ENCODE assay signal across 1 cellular context in the genomic region with DNA sequence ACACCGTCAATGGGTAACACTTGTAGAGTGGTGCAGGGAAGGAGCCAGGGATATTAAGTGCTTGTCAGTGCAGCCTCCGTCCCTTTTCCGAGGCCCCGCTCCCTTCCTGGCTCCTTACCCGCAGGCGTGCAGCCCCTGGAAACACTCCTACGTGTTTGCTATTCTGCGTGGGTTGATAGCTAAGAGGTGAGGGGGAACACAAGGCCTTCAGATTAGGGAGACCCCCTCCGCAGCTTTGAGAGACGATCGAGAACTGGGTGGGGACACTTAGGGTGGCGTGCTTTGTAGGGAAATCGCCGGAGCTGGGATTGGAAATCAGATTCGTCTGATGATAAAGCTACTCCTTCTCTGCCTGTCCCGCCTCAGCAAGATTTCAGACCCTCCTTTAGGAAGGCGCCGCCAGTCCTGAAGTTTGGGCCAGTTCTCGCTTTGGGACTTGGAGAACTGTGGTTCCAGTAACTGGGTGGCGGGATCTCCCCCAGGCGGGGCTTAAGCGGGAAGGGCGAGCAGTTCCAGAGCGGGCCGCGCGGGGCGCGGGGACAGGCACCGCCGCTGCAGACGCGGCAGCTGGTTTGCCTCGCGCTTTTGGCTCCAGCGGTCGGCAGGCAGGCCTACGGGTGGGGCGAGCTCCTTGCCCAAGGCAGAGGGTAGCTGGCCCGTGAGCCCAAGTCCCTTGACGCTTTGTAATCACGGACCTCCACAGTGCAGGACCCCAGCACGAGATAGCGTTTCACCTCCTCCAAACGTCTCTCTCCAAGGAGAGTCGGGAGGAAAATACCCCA.
TF ChIP-seq lines count a peak whose summit lies in the region.

No MANE protein-coding gene starts in this region.

TF ChIP-seq in HepG2, 621 proteins besides CTCF, POLR2A, EP300 and RAD21 (continued from another document and continues in another):
- TF ChIP-seq, protein P1, sequence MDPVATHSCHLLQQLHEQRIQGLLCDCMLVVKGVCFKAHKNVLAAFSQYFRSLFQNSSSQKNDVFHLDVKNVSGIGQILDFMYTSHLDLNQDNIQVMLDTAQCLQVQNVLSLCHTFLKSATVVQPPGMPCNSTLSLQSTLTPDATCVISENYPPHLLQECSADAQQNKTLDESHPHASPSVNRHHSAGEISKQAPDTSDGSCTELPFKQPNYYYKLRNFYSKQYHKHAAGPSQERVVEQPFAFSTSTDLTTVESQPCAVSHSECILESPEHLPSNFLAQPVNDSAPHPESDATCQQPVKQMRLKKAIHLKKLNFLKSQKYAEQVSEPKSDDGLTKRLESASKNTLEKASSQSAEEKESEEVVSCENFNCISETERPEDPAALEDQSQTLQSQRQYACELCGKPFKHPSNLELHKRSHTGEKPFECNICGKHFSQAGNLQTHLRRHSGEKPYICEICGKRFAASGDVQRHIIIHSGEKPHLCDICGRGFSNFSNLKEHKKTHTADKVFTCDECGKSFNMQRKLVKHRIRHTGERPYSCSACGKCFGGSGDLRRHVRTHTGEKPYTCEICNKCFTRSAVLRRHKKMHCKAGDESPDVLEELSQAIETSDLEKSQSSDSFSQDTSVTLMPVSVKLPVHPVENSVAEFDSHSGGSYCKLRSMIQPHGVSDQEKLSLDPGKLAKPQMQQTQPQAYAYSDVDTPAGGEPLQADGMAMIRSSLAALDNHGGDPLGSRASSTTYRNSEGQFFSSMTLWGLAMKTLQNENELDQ (CRISPR knock-in tag; IDR thresholded peaks at IDR 0.05; ENCODE audit: borderline replicate concordance) = no peak
- TF ChIP-seq ZBTB7A (CRISPR knock-in tag; IDR thresholded peaks at IDR 0.05) = no peak
- TF ChIP-seq, protein P2, sequence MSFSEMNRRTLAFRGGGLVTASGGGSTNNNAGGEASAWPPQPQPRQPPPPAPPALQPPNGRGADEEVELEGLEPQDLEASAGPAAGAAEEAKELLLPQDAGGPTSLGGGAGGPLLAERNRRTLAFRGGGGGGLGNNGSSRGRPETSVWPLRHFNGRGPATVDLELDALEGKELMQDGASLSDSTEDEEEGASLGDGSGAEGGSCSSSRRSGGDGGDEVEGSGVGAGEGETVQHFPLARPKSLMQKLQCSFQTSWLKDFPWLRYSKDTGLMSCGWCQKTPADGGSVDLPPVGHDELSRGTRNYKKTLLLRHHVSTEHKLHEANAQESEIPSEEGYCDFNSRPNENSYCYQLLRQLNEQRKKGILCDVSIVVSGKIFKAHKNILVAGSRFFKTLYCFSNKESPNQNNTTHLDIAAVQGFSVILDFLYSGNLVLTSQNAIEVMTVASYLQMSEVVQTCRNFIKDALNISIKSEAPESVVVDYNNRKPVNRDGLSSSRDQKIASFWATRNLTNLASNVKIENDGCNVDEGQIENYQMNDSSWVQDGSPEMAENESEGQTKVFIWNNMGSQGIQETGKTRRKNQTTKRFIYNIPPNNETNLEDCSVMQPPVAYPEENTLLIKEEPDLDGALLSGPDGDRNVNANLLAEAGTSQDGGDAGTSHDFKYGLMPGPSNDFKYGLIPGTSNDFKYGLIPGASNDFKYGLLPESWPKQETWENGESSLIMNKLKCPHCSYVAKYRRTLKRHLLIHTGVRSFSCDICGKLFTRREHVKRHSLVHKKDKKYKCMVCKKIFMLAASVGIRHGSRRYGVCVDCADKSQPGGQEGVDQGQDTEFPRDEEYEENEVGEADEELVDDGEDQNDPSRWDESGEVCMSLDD (CRISPR knock-in tag; IDR thresholded peaks at IDR 0.05; ENCODE audit: borderline replicate concordance) = no peak
- no peak for TF ChIP-seq RARG (CRISPR knock-in tag; IDR thresholded peaks at IDR 0.05; ENCODE audit: low read depth)
- no peak for TF ChIP-seq KLF13 (CRISPR knock-in tag; IDR thresholded peaks at IDR 0.05)
- peak; percentile 51; the same call in 1 of the 2 replicates for TF ChIP-seq KDM5B (CRISPR knock-in tag; IDR thresholded peaks at IDR 0.05; ENCODE audit: borderline replicate concordance)
- TF ChIP-seq, protein P3, sequence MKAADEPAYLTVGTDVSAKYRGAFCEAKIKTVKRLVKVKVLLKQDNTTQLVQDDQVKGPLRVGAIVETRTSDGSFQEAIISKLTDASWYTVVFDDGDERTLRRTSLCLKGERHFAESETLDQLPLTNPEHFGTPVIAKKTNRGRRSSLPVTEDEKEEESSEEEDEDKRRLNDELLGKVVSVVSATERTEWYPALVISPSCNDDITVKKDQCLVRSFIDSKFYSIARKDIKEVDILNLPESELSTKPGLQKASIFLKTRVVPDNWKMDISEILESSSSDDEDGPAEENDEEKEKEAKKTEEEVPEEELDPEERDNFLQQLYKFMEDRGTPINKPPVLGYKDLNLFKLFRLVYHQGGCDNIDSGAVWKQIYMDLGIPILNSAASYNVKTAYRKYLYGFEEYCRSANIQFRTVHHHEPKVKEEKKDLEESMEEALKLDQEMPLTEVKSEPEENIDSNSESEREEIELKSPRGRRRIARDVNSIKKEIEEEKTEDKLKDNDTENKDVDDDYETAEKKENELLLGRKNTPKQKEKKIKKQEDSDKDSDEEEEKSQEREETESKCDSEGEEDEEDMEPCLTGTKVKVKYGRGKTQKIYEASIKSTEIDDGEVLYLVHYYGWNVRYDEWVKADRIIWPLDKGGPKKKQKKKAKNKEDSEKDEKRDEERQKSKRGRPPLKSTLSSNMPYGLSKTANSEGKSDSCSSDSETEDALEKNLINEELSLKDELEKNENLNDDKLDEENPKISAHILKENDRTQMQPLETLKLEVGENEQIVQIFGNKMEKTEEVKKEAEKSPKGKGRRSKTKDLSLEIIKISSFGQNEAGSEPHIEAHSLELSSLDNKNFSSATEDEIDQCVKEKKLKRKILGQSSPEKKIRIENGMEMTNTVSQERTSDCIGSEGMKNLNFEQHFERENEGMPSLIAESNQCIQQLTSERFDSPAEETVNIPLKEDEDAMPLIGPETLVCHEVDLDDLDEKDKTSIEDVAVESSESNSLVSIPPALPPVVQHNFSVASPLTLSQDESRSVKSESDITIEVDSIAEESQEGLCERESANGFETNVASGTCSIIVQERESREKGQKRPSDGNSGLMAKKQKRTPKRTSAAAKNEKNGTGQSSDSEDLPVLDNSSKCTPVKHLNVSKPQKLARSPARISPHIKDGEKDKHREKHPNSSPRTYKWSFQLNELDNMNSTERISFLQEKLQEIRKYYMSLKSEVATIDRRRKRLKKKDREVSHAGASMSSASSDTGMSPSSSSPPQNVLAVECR (CRISPR knock-in tag; IDR thresholded peaks at IDR 0.05; ENCODE audit: borderline replicate concordance) = no peak; the same call in 1 of the 2 replicates
- no peak for TF ChIP-seq ZC3H4 (CRISPR knock-in tag; IDR thresholded peaks at IDR 0.05; ENCODE audit: borderline replicate concordance)
- peak; percentile 56; the same call in 1 of the 2 replicates for TF ChIP-seq GABPB1 (CRISPR knock-in tag; IDR thresholded peaks at IDR 0.05)
- TF ChIP-seq ZNF124 (CRISPR knock-in tag; IDR thresholded peaks at IDR 0.05) = no peak
- no peak for TF ChIP-seq HES4 (CRISPR knock-in tag; IDR thresholded peaks at IDR 0.05; ENCODE audit: borderline replicate concordance)
- TF ChIP-seq, protein P4, sequence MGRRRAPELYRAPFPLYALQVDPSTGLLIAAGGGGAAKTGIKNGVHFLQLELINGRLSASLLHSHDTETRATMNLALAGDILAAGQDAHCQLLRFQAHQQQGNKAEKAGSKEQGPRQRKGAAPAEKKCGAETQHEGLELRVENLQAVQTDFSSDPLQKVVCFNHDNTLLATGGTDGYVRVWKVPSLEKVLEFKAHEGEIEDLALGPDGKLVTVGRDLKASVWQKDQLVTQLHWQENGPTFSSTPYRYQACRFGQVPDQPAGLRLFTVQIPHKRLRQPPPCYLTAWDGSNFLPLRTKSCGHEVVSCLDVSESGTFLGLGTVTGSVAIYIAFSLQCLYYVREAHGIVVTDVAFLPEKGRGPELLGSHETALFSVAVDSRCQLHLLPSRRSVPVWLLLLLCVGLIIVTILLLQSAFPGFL (CRISPR knock-in tag; IDR thresholded peaks at IDR 0.05) = no peak
- TF ChIP-seq, protein P5, sequence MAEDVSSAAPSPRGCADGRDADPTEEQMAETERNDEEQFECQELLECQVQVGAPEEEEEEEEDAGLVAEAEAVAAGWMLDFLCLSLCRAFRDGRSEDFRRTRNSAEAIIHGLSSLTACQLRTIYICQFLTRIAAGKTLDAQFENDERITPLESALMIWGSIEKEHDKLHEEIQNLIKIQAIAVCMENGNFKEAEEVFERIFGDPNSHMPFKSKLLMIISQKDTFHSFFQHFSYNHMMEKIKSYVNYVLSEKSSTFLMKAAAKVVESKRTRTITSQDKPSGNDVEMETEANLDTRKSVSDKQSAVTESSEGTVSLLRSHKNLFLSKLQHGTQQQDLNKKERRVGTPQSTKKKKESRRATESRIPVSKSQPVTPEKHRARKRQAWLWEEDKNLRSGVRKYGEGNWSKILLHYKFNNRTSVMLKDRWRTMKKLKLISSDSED (CRISPR knock-in tag; IDR thresholded peaks at IDR 0.05) = no peak
- 0 out of 2 replicates have a peak, but pooled peaks have one; percentile 35 for TF ChIP-seq TBX2 (CRISPR knock-in tag; IDR thresholded peaks at IDR 0.05; ENCODE audit: borderline replicate concordance)
- TF ChIP-seq ZNF136 (CRISPR knock-in tag; IDR thresholded peaks at IDR 0.05; ENCODE audit: low read depth) = no peak
- TF ChIP-seq, protein P6, sequence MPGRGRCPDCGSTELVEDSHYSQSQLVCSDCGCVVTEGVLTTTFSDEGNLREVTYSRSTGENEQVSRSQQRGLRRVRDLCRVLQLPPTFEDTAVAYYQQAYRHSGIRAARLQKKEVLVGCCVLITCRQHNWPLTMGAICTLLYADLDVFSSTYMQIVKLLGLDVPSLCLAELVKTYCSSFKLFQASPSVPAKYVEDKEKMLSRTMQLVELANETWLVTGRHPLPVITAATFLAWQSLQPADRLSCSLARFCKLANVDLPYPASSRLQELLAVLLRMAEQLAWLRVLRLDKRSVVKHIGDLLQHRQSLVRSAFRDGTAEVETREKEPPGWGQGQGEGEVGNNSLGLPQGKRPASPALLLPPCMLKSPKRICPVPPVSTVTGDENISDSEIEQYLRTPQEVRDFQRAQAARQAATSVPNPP (CRISPR knock-in tag; IDR thresholded peaks at IDR 0.05) = no peak
- no peak for TF ChIP-seq CC2D1A (CRISPR knock-in tag; IDR thresholded peaks at IDR 0.05)
- TF ChIP-seq TBP (CRISPR knock-in tag; IDR thresholded peaks at IDR 0.05) = no peak
- no peak for TF ChIP-seq HMGA1 (CRISPR knock-in tag; conservative IDR thresholded peaks at IDR 0.05)
- TF ChIP-seq, protein P7, sequence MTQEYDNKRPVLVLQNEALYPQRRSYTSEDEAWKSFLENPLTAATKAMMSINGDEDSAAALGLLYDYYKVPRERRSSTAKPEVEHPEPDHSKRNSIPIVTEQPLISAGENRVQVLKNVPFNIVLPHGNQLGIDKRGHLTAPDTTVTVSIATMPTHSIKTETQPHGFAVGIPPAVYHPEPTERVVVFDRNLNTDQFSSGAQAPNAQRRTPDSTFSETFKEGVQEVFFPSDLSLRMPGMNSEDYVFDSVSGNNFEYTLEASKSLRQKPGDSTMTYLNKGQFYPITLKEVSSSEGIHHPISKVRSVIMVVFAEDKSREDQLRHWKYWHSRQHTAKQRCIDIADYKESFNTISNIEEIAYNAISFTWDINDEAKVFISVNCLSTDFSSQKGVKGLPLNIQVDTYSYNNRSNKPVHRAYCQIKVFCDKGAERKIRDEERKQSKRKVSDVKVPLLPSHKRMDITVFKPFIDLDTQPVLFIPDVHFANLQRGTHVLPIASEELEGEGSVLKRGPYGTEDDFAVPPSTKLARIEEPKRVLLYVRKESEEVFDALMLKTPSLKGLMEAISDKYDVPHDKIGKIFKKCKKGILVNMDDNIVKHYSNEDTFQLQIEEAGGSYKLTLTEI (CRISPR knock-in tag; conservative IDR thresholded peaks at IDR 0.05) = no peak
- 0 out of 2 replicates have a peak, but pooled peaks have one; percentile 55 for TF ChIP-seq HOXA5 (CRISPR knock-in tag; IDR thresholded peaks at IDR 0.05)
- no peak for TF ChIP-seq PHF21A (CRISPR knock-in tag; IDR thresholded peaks at IDR 0.05)
- no peak for TF ChIP-seq NR2F2 (IDR thresholded peaks at IDR 0.05; ENCODE audit: borderline replicate concordance, low read depth)
- no peak for TF ChIP-seq NFE2 (CRISPR knock-in tag; IDR thresholded peaks at IDR 0.05)
- no peak for TF ChIP-seq CHCHD3 (CRISPR knock-in tag; IDR thresholded peaks at IDR 0.05)
- TF ChIP-seq ETV5 (CRISPR knock-in tag; IDR thresholded peaks at IDR 0.05; ENCODE audit: borderline replicate concordance) = no peak
- TF ChIP-seq, protein P8, sequence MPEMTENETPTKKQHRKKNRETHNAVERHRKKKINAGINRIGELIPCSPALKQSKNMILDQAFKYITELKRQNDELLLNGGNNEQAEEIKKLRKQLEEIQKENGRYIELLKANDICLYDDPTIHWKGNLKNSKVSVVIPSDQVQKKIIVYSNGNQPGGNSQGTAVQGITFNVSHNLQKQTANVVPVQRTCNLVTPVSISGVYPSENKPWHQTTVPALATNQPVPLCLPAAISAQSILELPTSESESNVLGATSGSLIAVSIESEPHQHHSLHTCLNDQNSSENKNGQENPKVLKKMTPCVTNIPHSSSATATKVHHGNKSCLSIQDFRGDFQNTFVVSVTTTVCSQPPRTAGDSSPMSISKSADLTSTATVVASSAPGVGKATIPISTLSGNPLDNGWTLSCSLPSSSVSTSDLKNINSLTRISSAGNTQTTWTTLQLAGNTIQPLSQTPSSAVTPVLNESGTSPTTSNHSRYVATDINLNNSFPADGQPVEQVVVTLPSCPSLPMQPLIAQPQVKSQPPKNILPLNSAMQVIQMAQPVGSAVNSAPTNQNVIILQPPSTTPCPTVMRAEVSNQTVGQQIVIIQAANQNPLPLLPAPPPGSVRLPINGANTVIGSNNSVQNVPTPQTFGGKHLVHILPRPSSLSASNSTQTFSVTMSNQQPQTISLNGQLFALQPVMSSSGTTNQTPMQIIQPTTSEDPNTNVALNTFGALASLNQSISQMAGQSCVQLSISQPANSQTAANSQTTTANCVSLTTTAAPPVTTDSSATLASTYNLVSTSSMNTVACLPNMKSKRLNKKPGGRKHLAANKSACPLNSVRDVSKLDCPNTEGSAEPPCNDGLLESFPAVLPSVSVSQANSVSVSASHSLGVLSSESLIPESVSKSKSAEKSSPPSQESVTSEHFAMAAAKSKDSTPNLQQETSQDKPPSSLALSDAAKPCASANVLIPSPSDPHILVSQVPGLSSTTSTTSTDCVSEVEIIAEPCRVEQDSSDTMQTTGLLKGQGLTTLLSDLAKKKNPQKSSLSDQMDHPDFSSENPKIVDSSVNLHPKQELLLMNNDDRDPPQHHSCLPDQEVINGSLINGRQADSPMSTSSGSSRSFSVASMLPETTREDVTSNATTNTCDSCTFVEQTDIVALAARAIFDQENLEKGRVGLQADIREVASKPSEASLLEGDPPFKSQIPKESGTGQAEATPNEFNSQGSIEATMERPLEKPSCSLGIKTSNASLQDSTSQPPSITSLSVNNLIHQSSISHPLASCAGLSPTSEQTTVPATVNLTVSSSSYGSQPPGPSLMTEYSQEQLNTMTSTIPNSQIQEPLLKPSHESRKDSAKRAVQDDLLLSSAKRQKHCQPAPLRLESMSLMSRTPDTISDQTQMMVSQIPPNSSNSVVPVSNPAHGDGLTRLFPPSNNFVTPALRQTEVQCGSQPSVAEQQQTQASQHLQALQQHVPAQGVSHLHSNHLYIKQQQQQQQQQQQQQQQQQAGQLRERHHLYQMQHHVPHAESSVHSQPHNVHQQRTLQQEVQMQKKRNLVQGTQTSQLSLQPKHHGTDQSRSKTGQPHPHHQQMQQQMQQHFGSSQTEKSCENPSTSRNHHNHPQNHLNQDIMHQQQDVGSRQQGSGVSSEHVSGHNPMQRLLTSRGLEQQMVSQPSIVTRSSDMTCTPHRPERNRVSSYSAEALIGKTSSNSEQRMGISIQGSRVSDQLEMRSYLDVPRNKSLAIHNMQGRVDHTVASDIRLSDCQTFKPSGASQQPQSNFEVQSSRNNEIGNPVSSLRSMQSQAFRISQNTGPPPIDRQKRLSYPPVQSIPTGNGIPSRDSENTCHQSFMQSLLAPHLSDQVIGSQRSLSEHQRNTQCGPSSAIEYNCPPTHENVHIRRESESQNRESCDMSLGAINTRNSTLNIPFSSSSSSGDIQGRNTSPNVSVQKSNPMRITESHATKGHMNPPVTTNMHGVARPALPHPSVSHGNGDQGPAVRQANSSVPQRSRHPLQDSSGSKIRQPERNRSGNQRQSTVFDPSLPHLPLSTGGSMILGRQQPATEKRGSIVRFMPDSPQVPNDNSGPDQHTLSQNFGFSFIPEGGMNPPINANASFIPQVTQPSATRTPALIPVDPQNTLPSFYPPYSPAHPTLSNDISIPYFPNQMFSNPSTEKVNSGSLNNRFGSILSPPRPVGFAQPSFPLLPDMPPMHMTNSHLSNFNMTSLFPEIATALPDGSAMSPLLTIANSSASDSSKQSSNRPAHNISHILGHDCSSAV (CRISPR knock-in tag; IDR thresholded peaks at IDR 0.05; ENCODE audit: borderline replicate concordance) = no peak
- no peak for TF ChIP-seq PRMT3 (CRISPR knock-in tag; IDR thresholded peaks at IDR 0.05; ENCODE audit: borderline replicate concordance, low read depth)
